ENCODE assay signal across 27 cellular contexts in genomic region chr2:176557821-176558220, GRCh38.
"Had no signal": no experiment of that assay in that cellular context is flagged by ENCODE, and none has a peak within 500 bp of the region (broad histone marks: within the 10 kb centered on the region; RNA-seq: fewer than 3 reads in every experiment).

No MANE protein-coding gene starts in this region.

- DNase-seq: stimulated activated CD4-positive, alpha-beta T cell treated with anti-CD3 and anti-CD28 coated beads, Interleukin-2, amount 100 ng/mL, for 48 hours; stimulated activated CD4-positive, alpha-beta T cell treated with anti-CD3 and anti-CD28 coated beads, Interleukin-4, amount 100 ng/mL, for 1 hour; stimulated activated CD4-positive, alpha-beta T cell treated with anti-CD3 and anti-CD28 coated beads, Interleukin-4, amount 100 ng/mL, for 24 hours; stimulated activated CD4-positive, alpha-beta T cell treated with anti-CD3 and anti-CD28 coated beads, Interleukin-4, amount 100 ng/mL, for 4 hours; stimulated activated CD8-positive, alpha-beta memory T cell treated with anti-CD3 and anti-CD28 coated beads, Interleukin-4, amount 100 ng/mL, for 48 hours; stimulated activated naive B cell treated with anti-CD40 and anti-IgM and Interleukin-4, amounts not matched to agents 10 μg/mL and 1 μg/mL and 100 μg/mL, for 72 hours; stimulated activated naive CD4-positive, alpha-beta T cell; stimulated activated naive CD4-positive, alpha-beta T cell treated with Interleukin-2 at 50 U/mL for 16 hours; stimulated activated naive CD8-positive, alpha-beta T cell treated with anti-CD3 and anti-CD28 coated beads, Interleukin-15, amount 100 ng/mL, for 72 hours; stimulated activated naive CD8-positive, alpha-beta T cell treated with anti-CD3 and anti-CD28 coated beads, Interleukin-15, Interleukin-2, amounts not matched to agents 100 U/mL and 50 U/mL, for 24 hours; stomach; substantia nigra; testis; thyroid gland; tibial artery; transverse colon; trophoblast cell; upper lobe of left lung; upper lobe of right lung; uterus had no signal

- FAIRE-seq: urothelium cell line had no signal

- H3K4me1 ChIP-seq: thyroid gland had no signal

- ATAC-seq: stimulated activated effector memory CD8-positive, alpha-beta T cell treated with anti-CD3 and anti-CD28 coated beads, Interleukin-12 subunit alpha, Interleukin-12 subunit beta, amount 100 ng/mL, for 72 hours; stimulated activated memory B cell treated with anti-CD40 and anti-IgM and Interleukin-4, amounts not matched to agents 10 μg/mL and 1 μg/mL and 100 μg/mL, for 72 hours; stimulated activated naive B cell treated with anti-CD40 and anti-IgM and Interleukin-4, amounts not matched to agents 10 μg/mL and 1 μg/mL and 100 μg/mL, for 72 hours; stimulated activated naive CD8-positive, alpha-beta T cell treated with anti-CD3 and anti-CD28 coated beads, Interleukin-15, amount 100 ng/mL, for 72 hours; stimulated activated naive CD8-positive, alpha-beta T cell treated with anti-CD3 and anti-CD28 coated beads, Interleukin-15, Interleukin-2, amounts not matched to agents 100 U/mL and 50 U/mL, for 24 hours; upper lobe of right lung had no signal

- H3K4me3 ChIP-seq: stomach, suprapubic skin, testis, thoracic aorta, thyroid gland, tibial artery, tibial nerve, transverse colon, upper lobe of left lung, upper lobe of right lung, uterus, vagina had no signal

- H3K9me3 ChIP-seq: stomach, suprapubic skin, testis, thoracic aorta, thyroid gland, tibial artery, tibial nerve, transverse colon, upper lobe of left lung, upper lobe of right lung, uterus, vagina had no signal

- H3K27me3 ChIP-seq: testis, thyroid gland, transverse colon, upper lobe of left lung, uterus, vagina had no signal

- H3K36me3 ChIP-seq: stomach, suprapubic skin, thoracic aorta, thyroid gland, tibial artery, tibial nerve, transverse colon, upper lobe of left lung, upper lobe of right lung, uterus, vagina had no signal

- H3K27ac ChIP-seq: stomach, suprapubic skin, testis, thoracic aorta, thyroid gland, tibial artery, tibial nerve, transverse colon, upper lobe of left lung, upper lobe of right lung, uterus, vagina had no signal
